1 cellular context compared by ENCODE assay signal in the genomic region with DNA sequence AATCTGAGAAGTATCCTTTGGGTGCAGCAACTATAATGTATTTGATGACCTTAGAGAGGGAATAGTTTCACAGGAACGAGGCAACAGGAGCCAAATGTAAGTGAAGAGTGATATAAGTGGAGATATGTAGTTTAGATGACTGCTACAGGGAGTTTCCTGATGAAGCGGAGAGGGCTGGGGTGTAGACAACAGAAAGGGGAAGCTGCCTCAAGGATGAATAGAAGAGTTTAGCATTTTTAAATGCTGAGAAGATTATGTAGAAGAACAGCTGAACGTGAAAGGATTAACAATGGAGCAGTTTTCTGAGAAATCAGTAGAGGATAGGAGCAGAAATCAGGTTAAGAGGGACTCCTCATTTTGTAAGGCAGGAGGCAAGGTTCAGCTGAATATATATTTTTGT.
TF ChIP-seq lines count a peak whose summit lies in the region.

No MANE protein-coding gene starts in this region.

TF ChIP-seq in GM23338, 12 proteins besides CTCF, POLR2A, EP300 and RAD21 (continued from another document):
- TF ChIP-seq, protein P1, sequence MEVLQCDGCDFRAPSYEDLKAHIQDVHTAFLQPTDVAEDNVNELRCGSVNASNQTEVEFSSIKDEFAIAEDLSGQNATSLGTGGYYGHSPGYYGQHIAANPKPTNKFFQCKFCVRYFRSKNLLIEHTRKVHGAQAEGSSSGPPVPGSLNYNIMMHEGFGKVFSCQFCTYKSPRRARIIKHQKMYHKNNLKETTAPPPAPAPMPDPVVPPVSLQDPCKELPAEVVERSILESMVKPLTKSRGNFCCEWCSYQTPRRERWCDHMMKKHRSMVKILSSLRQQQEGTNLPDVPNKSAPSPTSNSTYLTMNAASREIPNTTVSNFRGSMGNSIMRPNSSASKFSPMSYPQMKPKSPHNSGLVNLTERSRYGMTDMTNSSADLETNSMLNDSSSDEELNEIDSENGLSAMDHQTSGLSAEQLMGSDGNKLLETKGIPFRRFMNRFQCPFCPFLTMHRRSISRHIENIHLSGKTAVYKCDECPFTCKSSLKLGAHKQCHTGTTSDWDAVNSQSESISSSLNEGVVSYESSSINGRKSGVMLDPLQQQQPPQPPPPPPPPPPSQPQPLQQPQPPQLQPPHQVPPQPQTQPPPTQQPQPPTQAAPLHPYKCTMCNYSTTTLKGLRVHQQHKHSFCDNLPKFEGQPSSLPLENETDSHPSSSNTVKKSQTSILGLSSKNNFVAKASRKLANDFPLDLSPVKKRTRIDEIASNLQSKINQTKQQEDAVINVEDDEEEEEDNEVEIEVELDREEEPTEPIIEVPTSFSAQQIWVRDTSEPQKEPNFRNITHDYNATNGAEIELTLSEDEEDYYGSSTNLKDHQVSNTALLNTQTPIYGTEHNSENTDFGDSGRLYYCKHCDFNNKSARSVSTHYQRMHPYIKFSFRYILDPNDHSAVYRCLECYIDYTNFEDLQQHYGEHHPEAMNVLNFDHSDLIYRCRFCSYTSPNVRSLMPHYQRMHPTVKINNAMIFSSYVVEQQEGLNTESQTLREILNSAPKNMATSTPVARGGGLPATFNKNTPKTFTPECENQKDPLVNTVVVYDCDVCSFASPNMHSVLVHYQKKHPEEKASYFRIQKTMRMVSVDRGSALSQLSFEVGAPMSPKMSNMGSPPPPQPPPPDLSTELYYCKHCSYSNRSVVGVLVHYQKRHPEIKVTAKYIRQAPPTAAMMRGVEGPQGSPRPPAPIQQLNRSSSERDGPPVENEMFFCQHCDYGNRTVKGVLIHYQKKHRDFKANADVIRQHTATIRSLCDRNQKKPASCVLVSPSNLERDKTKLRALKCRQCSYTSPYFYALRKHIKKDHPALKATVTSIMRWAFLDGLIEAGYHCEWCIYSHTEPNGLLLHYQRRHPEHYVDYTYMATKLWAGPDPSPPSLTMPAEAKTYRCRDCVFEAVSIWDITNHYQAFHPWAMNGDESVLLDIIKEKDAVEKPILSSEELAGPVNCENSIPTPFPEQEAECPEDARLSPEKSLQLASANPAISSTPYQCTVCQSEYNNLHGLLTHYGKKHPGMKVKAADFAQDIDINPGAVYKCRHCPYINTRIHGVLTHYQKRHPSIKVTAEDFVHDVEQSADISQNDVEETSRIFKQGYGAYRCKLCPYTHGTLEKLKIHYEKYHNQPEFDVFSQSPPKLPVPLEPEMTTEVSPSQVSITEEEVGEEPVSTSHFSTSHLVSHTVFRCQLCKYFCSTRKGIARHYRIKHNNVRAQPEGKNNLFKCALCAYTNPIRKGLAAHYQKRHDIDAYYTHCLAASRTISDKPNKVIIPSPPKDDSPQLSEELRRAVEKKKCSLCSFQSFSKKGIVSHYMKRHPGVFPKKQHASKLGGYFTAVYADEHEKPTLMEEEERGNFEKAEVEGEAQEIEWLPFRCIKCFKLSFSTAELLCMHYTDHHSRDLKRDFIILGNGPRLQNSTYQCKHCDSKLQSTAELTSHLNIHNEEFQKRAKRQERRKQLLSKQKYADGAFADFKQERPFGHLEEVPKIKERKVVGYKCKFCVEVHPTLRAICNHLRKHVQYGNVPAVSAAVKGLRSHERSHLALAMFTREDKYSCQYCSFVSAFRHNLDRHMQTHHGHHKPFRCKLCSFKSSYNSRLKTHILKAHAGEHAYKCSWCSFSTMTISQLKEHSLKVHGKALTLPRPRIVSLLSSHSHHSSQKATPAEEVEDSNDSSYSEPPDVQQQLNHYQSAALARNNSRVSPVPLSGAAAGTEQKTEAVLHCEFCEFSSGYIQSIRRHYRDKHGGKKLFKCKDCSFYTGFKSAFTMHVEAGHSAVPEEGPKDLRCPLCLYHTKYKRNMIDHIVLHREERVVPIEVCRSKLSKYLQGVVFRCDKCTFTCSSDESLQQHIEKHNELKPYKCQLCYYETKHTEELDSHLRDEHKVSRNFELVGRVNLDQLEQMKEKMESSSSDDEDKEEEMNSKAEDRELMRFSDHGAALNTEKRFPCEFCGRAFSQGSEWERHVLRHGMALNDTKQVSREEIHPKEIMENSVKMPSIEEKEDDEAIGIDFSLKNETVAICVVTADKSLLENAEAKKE (CRISPR knock-in tag; IDR thresholded peaks at IDR 0.05): no peak
- no peak for TF ChIP-seq EZH2 (IDR thresholded peaks at IDR 0.05; ENCODE audit: low read depth, unreplicated experiment)
- TF ChIP-seq ZNF331 (CRISPR knock-in tag; IDR thresholded peaks at IDR 0.05; ENCODE audit: low read depth): no peak
- TF ChIP-seq EZH2phosphoT487 (IDR thresholded peaks at IDR 0.05; ENCODE audit: unreplicated experiment): no peak
- no peak for TF ChIP-seq CREB1 (CRISPR knock-in tag; IDR thresholded peaks at IDR 0.05; ENCODE audit: low read depth)
- no peak for TF ChIP-seq POLR2AphosphoS5 (IDR thresholded peaks at IDR 0.05; ENCODE audit: low read depth)
- no peak for TF ChIP-seq JUNB (IDR thresholded peaks at IDR 0.05; ENCODE audit: unreplicated experiment)
- TF ChIP-seq STAT1 (IDR thresholded peaks at IDR 0.05; ENCODE audit: unreplicated experiment): no peak
TF ChIP-seq in GM23338: peak in this region for 0.
